In genomic region chr11:77113382-77114088, GRCh38 we compare ENCODE assay signal across 9 cellular contexts. TPM values are rescaled to one million over a fixed set of nuclear protein-coding genes. Genes with fewer than 3 reads are reported as not detected.
DNase-seq lines count a peak whose midpoint lies in the region; ATAC-seq and TF ChIP-seq lines count a peak whose summit lies in the region.
"Had no signal": no experiment of that assay in that cellular context is flagged by ENCODE, and none has a peak within 500 bp of the region (broad histone marks: within the 10 kb centered on the region; RNA-seq: fewer than 3 reads in every experiment).

No MANE protein-coding gene starts in this region.

- H3K4me3 ChIP-seq in upper lobe of right lung = no peak overlapping the region

- H3K9me3 ChIP-seq in upper lobe of right lung = no peaks in the 10 kb centered on the region

- DNase-seq in CD1c-positive myeloid dendritic cell (ENCODE audit: extremely low spot score) (peak; percentile 11), GM20000 (ENCODE audit: low spot score) (peak; percentile 59), RWPE1 (ENCODE audit: low spot score) (peak; percentile 55), glomerular visceral epithelial cell (ENCODE audit: extremely low spot score) (peak; percentile 43), upper lobe of right lung (no peak), islet precursor cell (no peak)
- no peak for DNase-seq in activated effector memory CD4-positive, alpha-beta T cell treated with Interleukin-2 at 50 U/mL for 16 hours
- DNase-seq in stimulated activated CD4-positive, alpha-beta T cell treated with anti-CD3 and anti-CD28 coated beads, Interleukin-12 subunit alpha, Interleukin-12 subunit beta, amount 100 ng/mL, for 4 hours = no peak

- no peaks in the 10 kb centered on the region for H3K27me3 ChIP-seq in upper lobe of right lung

- no peaks in the 10 kb centered on the region for H3K36me3 ChIP-seq in upper lobe of right lung

- TF ChIP-seq CTCF in GM20000 (IDR thresholded peaks at IDR 0.05; ENCODE audit: extremely low read depth, missing control alignments) (peak; percentile 13), RWPE1 (conservative IDR thresholded peaks at IDR 0.05; ENCODE audit: low read depth) (peak; percentile 44), upper lobe of right lung (IDR thresholded peaks at IDR 0.05) (peak; percentile 49)

- CTCF ChIA-PET in RWPE1 (lab: Yijun Ruan, JAX) = interaction anchor here (0.5 to 1.3 kb wide), 5 partner anchors 8 to 369 kb away, joined by 3 to 5 read pairs (median 3); no protein-coding TSS in a partner anchor

- POLR2A ChIA-PET in RWPE1 (lab: Yijun Ruan, JAX; ENCODE audit: low non-redundant PET) = no interaction called here

- intact Hi-C loops in upper lobe of right lung (cut with DNase I) = no loop called here

- H3K27ac ChIP-seq in RWPE1 (no peak overlapping the region), upper lobe of right lung (no peak overlapping the region)

- no peaks in the 10 kb centered on the region for H3K4me1 ChIP-seq in upper lobe of right lung

- no peak for ATAC-seq in upper lobe of right lung

RNA-seq across cellular contexts. Expression of gene OMP, which starts 10.9 kb away (rescaled TPM):
- not detected for total RNA-seq in upper lobe of right lung
- total RNA-seq: NCI-H460 had no signal

RNA-seq across cellular contexts. Expression of gene MYO7A, which starts 14.5 kb away (rescaled TPM):
- total RNA-seq in upper lobe of right lung = 3.6 TPM

RNA-seq across cellular contexts. Expression of gene CAPN5, which starts 46.8 kb away (rescaled TPM):
- total RNA-seq in upper lobe of right lung = 6.5 TPM

Comparison
In these comparisons a context has a peak if more than half of its experiments do, and no peak if none do; other contexts are left out.
1. DNase-seq: peak in CD1c-positive myeloid dendritic cell (single experiment), GM20000 (single experiment), RWPE1 (single experiment) and glomerular visceral epithelial cell (single experiment); none in upper lobe of right lung (single experiment), islet precursor cell (single experiment), activated effector memory CD4-positive, alpha-beta T cell treated with Interleukin-2 at 50 U/mL for 16 hours (single experiment) and stimulated activated CD4-positive, alpha-beta T cell treated with anti-CD3 and anti-CD28 coated beads, Interleukin-12 subunit alpha, Interleukin-12 subunit beta, amount 100 ng/mL, for 4 hours (single experiment).
2. Peak in every context shown above with its lines, with median percentiles within 50 percentile points of each other: CTCF ChIP-seq.